38 cellular contexts compared by ENCODE assay signal in the genomic region with DNA sequence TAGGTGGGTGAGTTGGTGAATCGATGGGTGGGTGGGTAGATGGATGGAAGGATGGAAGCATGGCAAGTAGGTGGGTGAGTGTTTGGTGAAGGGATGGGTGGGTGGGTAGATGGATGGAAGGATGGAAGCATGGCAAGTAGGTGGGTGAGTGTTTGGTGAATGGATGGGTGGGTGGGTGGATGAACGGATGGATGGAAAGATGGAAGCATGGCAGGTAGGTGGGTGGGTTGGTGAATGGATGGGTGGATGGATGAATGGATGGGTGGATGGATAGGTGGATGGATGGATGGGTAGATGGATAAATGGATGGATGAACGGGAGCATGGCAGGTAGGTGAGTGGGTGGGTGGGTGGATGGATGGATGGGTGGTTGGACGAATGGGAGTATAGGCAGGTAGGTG.
"Had no signal": no experiment of that assay in that cellular context is flagged by ENCODE, and none has a peak within 500 bp of the region (broad histone marks: within the 10 kb centered on the region; RNA-seq: fewer than 3 reads in every experiment).

No MANE protein-coding gene starts in this region.

- H3K4me1 ChIP-seq: adrenal gland had no signal

- FAIRE-seq: astrocyte, bronchial epithelial cell, colon had no signal

- H3K4me3 Mint-ChIP-seq: activated naive CD4-positive, alpha-beta T cell treated with anti-CD3 and anti-CD28 coated beads for 36 hours; activated naive CD4-positive, alpha-beta T cell treated with anti-CD3 and anti-CD28 coated beads, Interleukin-2, amount 10 ng/mL, durations not matched to agents 7 days and 5 days; activated naive CD8-positive, alpha-beta T cell; activated naive CD8-positive, alpha-beta T cell treated with anti-CD3 and anti-CD28 coated beads for 36 hours; activated naive CD8-positive, alpha-beta T cell treated with anti-CD3 and anti-CD28 coated beads, Interleukin-2, amount 10 ng/mL, durations not matched to agents 7 days and 5 days; activated naive CD8-positive, alpha-beta T cell treated with anti-CD3 and anti-CD28 coated beads, Interleukin-2, amount 50 U/mL, for 24 hours; activated T-cell treated with anti-CD3 and anti-CD28 coated beads, Interleukin-2, amount 50 U/mL, for 24 hours; activated T-cell treated with anti-CD3 and anti-CD28 coated beads, Interleukin-2, amount 50 U/mL, for 4 hours; activated T-cell treated with anti-CD3 and anti-CD28 coated beads, Interleukin-2, amount 50 U/mL, for 72 hours; activated T-helper 1 cell treated with anti-CD3 and anti-CD28 coated beads, Interleukin-12 subunit alpha, Interleukin-12 subunit beta, Interleukin-2, Interleukin-4 antibody, amounts not matched to agents 30 ng/mL and 10 ng/mL and 1 ng/mL, durations not matched to agents 14 hours and 24 hours and 36 hours; activated T-helper 17 cell treated with anti-CD3 and anti-CD28 coated beads, Interleukin-2, amount 50 U/mL, for 72 hours; brain; central memory CD8-positive, alpha-beta T cell had no signal

- H3K4me3 ChIP-seq: adrenal gland, ascending aorta, body of pancreas, cardiac muscle cell had no signal

- ATAC-seq: activated naive CD8-positive, alpha-beta T cell treated with anti-CD3 and anti-CD28 coated beads, Interleukin-2, amount 50 U/mL, for 24 hours; activated T-cell treated with anti-CD3 and anti-CD28 coated beads, Interleukin-2, amount 50 U/mL, for 4 hours; activated T-cell treated with anti-CD3 and anti-CD28 coated beads, Interleukin-2, amount 50 U/mL, for 72 hours; activated T-helper 17 cell treated with anti-CD3 and anti-CD28 coated beads, Interleukin-2, amount 50 U/mL, for 72 hours; body of pancreas had no signal

- H3K36me3 Mint-ChIP-seq: activated naive CD4-positive, alpha-beta T cell treated with anti-CD3 and anti-CD28 coated beads, Interleukin-2, amount 10 ng/mL, durations not matched to agents 7 days and 5 days; activated naive CD8-positive, alpha-beta T cell; activated naive CD8-positive, alpha-beta T cell treated with anti-CD3 and anti-CD28 coated beads for 36 hours; activated naive CD8-positive, alpha-beta T cell treated with anti-CD3 and anti-CD28 coated beads, Interleukin-2, amount 10 ng/mL, durations not matched to agents 7 days and 5 days; brain had no signal

- H3K9me3 Mint-ChIP-seq: activated naive CD4-positive, alpha-beta T cell treated with anti-CD3 and anti-CD28 coated beads for 36 hours; activated naive CD8-positive, alpha-beta T cell treated with anti-CD3 and anti-CD28 coated beads for 36 hours; activated naive CD8-positive, alpha-beta T cell treated with anti-CD3 and anti-CD28 coated beads, Interleukin-2, amount 10 ng/mL, durations not matched to agents 7 days and 5 days; activated naive CD8-positive, alpha-beta T cell treated with anti-CD3 and anti-CD28 coated beads, Interleukin-2, amount 50 U/mL, for 24 hours; activated T-cell treated with anti-CD3 and anti-CD28 coated beads, Interleukin-2, amount 50 U/mL, for 24 hours; activated T-cell treated with anti-CD3 and anti-CD28 coated beads, Interleukin-2, amount 50 U/mL, for 4 hours; activated T-helper 1 cell treated with anti-CD3 and anti-CD28 coated beads, Interleukin-12 subunit alpha, Interleukin-12 subunit beta, Interleukin-2, Interleukin-4 antibody, amounts not matched to agents 30 ng/mL and 10 ng/mL and 1 ng/mL, durations not matched to agents 14 hours and 24 hours and 36 hours; activated T-helper 17 cell treated with anti-CD3 and anti-CD28 coated beads, Interleukin-2, amount 50 U/mL, for 72 hours; activated T-helper 2 cell treated with anti-CD3 and anti-CD28 coated beads, Interferon-gamma antibody, Interleukin-2, Interleukin-4, amounts not matched to agents 10 μg/mL and 5 μg/mL and 100 μg/mL, durations not matched to agents 14 hours and 24 hours and 36 hours; central memory CD8-positive, alpha-beta T cell had no signal

- H3K27ac ChIP-seq: adrenal gland, ascending aorta, body of pancreas, brain microvascular endothelial cell, cardiac muscle cell had no signal

- H3K36me3 ChIP-seq: adrenal gland, ascending aorta, brain microvascular endothelial cell, cardiac muscle cell had no signal

- H3K9me3 ChIP-seq: adrenal gland, ascending aorta, body of pancreas had no signal

- H3K27me3 ChIP-seq: ascending aorta, body of pancreas, brain microvascular endothelial cell had no signal

- H3K27ac Mint-ChIP-seq: activated naive CD4-positive, alpha-beta T cell treated with anti-CD3 and anti-CD28 coated beads for 36 hours; activated naive CD4-positive, alpha-beta T cell treated with anti-CD3 and anti-CD28 coated beads, Interleukin-2, amount 10 ng/mL, durations not matched to agents 7 days and 5 days; activated naive CD8-positive, alpha-beta T cell; activated naive CD8-positive, alpha-beta T cell treated with anti-CD3 and anti-CD28 coated beads for 36 hours; activated naive CD8-positive, alpha-beta T cell treated with anti-CD3 and anti-CD28 coated beads, Interleukin-2, amount 10 ng/mL, durations not matched to agents 7 days and 5 days; activated naive CD8-positive, alpha-beta T cell treated with anti-CD3 and anti-CD28 coated beads, Interleukin-2, amount 50 U/mL, for 24 hours; activated T-cell treated with anti-CD3 and anti-CD28 coated beads, Interleukin-2, amount 50 U/mL, for 24 hours; activated T-cell treated with anti-CD3 and anti-CD28 coated beads, Interleukin-2, amount 50 U/mL, for 72 hours; activated T-helper 1 cell treated with anti-CD3 and anti-CD28 coated beads, Interleukin-12 subunit alpha, Interleukin-12 subunit beta, Interleukin-2, Interleukin-4 antibody, amounts not matched to agents 30 ng/mL and 10 ng/mL and 1 ng/mL, durations not matched to agents 14 hours and 24 hours and 36 hours; activated T-helper 17 cell treated with anti-CD3 and anti-CD28 coated beads, Interleukin-2, amount 50 U/mL, for 72 hours; activated T-helper 2 cell treated with anti-CD3 and anti-CD28 coated beads, Interferon-gamma antibody, Interleukin-2, Interleukin-4, amounts not matched to agents 10 μg/mL and 5 μg/mL and 100 μg/mL, durations not matched to agents 14 hours and 24 hours and 36 hours; brain had no signal

- H3K4me1 Mint-ChIP-seq: activated naive CD8-positive, alpha-beta T cell treated with anti-CD3 and anti-CD28 coated beads for 36 hours; activated naive CD8-positive, alpha-beta T cell treated with anti-CD3 and anti-CD28 coated beads, Interleukin-2, amount 10 ng/mL, durations not matched to agents 7 days and 5 days; activated naive CD8-positive, alpha-beta T cell treated with anti-CD3 and anti-CD28 coated beads, Interleukin-2, amount 50 U/mL, for 24 hours; brain; central memory CD8-positive, alpha-beta T cell had no signal

- DNase-seq: activated effector memory CD4-positive, alpha-beta T cell treated with anti-CD3 and anti-CD28 coated beads, Interleukin-2, amount 50 U/mL, for 16 hours; activated effector memory CD4-positive, alpha-beta T cell treated with Interleukin-2 at 50 U/mL for 16 hours; activated gamma-delta T cell; activated gamma-delta T cell treated with Interleukin-2 at 50 U/mL for 16 hours; activated naive CD4-positive, alpha-beta T cell; activated naive CD4-positive, alpha-beta T cell treated with anti-CD3 and anti-CD28 coated beads for 36 hours; activated naive CD4-positive, alpha-beta T cell treated with anti-CD3 and anti-CD28 coated beads, Interleukin-2, amount 10 ng/mL, durations not matched to agents 7 days and 5 days; activated naive CD4-positive, alpha-beta T cell treated with anti-CD3 and anti-CD28 coated beads, Interleukin-2, amount 50 U/mL, for 16 hours; activated naive CD4-positive, alpha-beta T cell treated with Interleukin-2 at 50 U/mL for 16 hours; activated naive CD8-positive, alpha-beta T cell treated with anti-CD3 and anti-CD28 coated beads for 36 hours; activated naive CD8-positive, alpha-beta T cell treated with anti-CD3 and anti-CD28 coated beads, Interleukin-2, amount 10 ng/mL, durations not matched to agents 7 days and 5 days; activated naive CD8-positive, alpha-beta T cell treated with anti-CD3 and anti-CD28 coated beads, Interleukin-2, amount 50 U/mL, for 24 hours; activated T-cell treated with anti-CD3 and anti-CD28 coated beads, Interleukin-2, amount 50 U/mL, for 1 hour; activated T-cell treated with anti-CD3 and anti-CD28 coated beads, Interleukin-2, amount 50 U/mL, for 24 hours; activated T-cell treated with anti-CD3 and anti-CD28 coated beads, Interleukin-2, amount 50 U/mL, for 4 hours; activated T-cell treated with anti-CD3 and anti-CD28 coated beads, Interleukin-2, amount 50 U/mL, for 48 hours; activated T-cell treated with anti-CD3 and anti-CD28 coated beads, Interleukin-2, amount 50 U/mL, for 72 hours; adrenal gland; amniotic stem cell; amygdala; anterior cingulate cortex; aorta; body of pancreas; brain microvascular endothelial cell; caudate nucleus; central memory CD4-positive, alpha-beta T cell; cerebellar nuclear complex had no signal
